25 cellular contexts compared by ENCODE assay signal in genomic region chr1:211885746-211886522, GRCh38. TPM values are rescaled to one million over a fixed set of nuclear protein-coding genes. Genes with fewer than 3 reads are reported as not detected.
DNase-seq lines count a peak whose midpoint lies in the region; ATAC-seq and TF ChIP-seq lines count a peak whose summit lies in the region.
"Had no signal": no experiment of that assay in that cellular context is flagged by ENCODE, and none has a peak within 500 bp of the region (broad histone marks: within the 10 kb centered on the region; RNA-seq: fewer than 3 reads in every experiment).

No MANE protein-coding gene starts in this region.

- peaks cover 2% of the 10 kb centered on the region for H3K36me3 Mint-ChIP-seq in memory B cell
- H3K36me3 Mint-ChIP-seq: brain; CD14-positive monocyte; natural killer cell; stimulated activated memory B cell treated with anti-CD40 and anti-IgM and Interleukin-4, amounts not matched to agents 10 μg/mL and 1 μg/mL and 100 μg/mL, for 72 hours had no signal

- H3K27ac Mint-ChIP-seq in memory B cell = no peak overlapping the region
- H3K27ac Mint-ChIP-seq: activated naive CD8-positive, alpha-beta T cell treated with anti-CD3 and anti-CD28 coated beads, Interleukin-2, amount 10 ng/mL, durations not matched to agents 7 days and 5 days; activated T-helper 17 cell treated with anti-CD3 and anti-CD28 coated beads, Interleukin-2, amount 50 U/mL, for 72 hours; brain; effector memory CD8-positive, alpha-beta T cell; natural killer cell; stimulated activated memory B cell treated with anti-CD40 and anti-IgM and Interleukin-4, amounts not matched to agents 10 μg/mL and 1 μg/mL and 100 μg/mL, for 72 hours had no signal

- DNase-seq in ACHN = peak; percentile 13
- peak; percentile 87 for DNase-seq in HuH-7 (ENCODE audit: low spot score)
- DNase-seq in epithelial cell of proximal tubule (ENCODE audit: low read depth) = peak; percentile 38
- DNase-seq in memory B cell (ENCODE audit: low spot score in 2 of 2) = peak in 1 of 2 donors; percentile 9
- DNase-seq in Right ventricle myocardium superior = no peak
- DNase-seq in activated CD4-positive, alpha-beta T cell treated with anti-CD3 and anti-CD28 coated beads for 48 hours = no peak
- no peak for DNase-seq in iPS-NIHi7 (ENCODE audit: extremely low spot score)
- DNase-seq: activated CD8-positive, alpha-beta memory T cell treated with anti-CD3 and anti-CD28 coated beads, Interleukin-2, amount 50 U/mL, for 4 hours; activated naive CD8-positive, alpha-beta T cell treated with anti-CD3 and anti-CD28 coated beads, Interleukin-2, amount 10 ng/mL, durations not matched to agents 7 days and 5 days; effector memory CD8-positive, alpha-beta T cell; GDM1; HCEC 1CT; Kasumi-1; natural killer cell; NCI-H1092 treated with DMSO at 0.1 percent for 48 hours; NCI-H1930; NCI-H510A; testis had no signal

- H3K27me3 Mint-ChIP-seq in memory B cell = peaks cover 7% of the 10 kb centered on the region

- ATAC-seq in memory B cell (ENCODE audit: low read depth) (peak; percentile 42), HG03045 (IDR thresholded peaks at IDR 0.05; ENCODE audit: unreplicated experiment) (no peak), Right ventricle myocardium superior (ENCODE audit: poor library complexity) (no peak)
- ATAC-seq: activated T-helper 17 cell treated with anti-CD3 and anti-CD28 coated beads, Interleukin-2, amount 50 U/mL, for 72 hours; effector memory CD8-positive, alpha-beta T cell; natural killer cell; stimulated activated memory B cell treated with anti-CD40 and anti-IgM and Interleukin-4, amounts not matched to agents 10 μg/mL and 1 μg/mL and 100 μg/mL, for 72 hours had no signal

- H3K4me3 ChIP-seq in epithelial cell of proximal tubule (ENCODE audit: low read depth, low read length) = no peak overlapping the region
- H3K4me3 ChIP-seq: esophagus muscularis mucosa, testis, vagina had no signal

- H3K4me3 Mint-ChIP-seq in memory B cell = no peak overlapping the region
- H3K4me3 Mint-ChIP-seq: activated naive CD8-positive, alpha-beta T cell treated with anti-CD3 and anti-CD28 coated beads, Interleukin-2, amount 10 ng/mL, durations not matched to agents 7 days and 5 days; activated T-helper 17 cell treated with anti-CD3 and anti-CD28 coated beads, Interleukin-2, amount 50 U/mL, for 72 hours; CD14-positive monocyte; effector memory CD8-positive, alpha-beta T cell; natural killer cell; stimulated activated memory B cell treated with anti-CD40 and anti-IgM and Interleukin-4, amounts not matched to agents 10 μg/mL and 1 μg/mL and 100 μg/mL, for 72 hours had no signal

- peaks cover 4% of the 10 kb centered on the region for H3K9me3 Mint-ChIP-seq in memory B cell
- H3K9me3 Mint-ChIP-seq: activated T-helper 17 cell treated with anti-CD3 and anti-CD28 coated beads, Interleukin-2, amount 50 U/mL, for 72 hours; effector memory CD8-positive, alpha-beta T cell; natural killer cell; stimulated activated memory B cell treated with anti-CD40 and anti-IgM and Interleukin-4, amounts not matched to agents 10 μg/mL and 1 μg/mL and 100 μg/mL, for 72 hours had no signal

- in situ Hi-C loops in ACHN (cut with HindIII; ENCODE audit: low pct_ligation_motif_present, low pct_unique_long_range_greater_than_20kb, low sequenced_read_pairs) = no loop called here

- peak; percentile 9 for TF ChIP-seq CTCF in epithelial cell of proximal tubule (conservative IDR thresholded peaks at IDR 0.05; ENCODE audit: low read depth, low read length)

- intact Hi-C loops in Right ventricle myocardium superior (cut with DNase I) = no loop called here

- peaks cover 14% of the 10 kb centered on the region for H3K4me1 Mint-ChIP-seq in memory B cell
- H3K4me1 Mint-ChIP-seq: activated T-helper 17 cell treated with anti-CD3 and anti-CD28 coated beads, Interleukin-2, amount 50 U/mL, for 72 hours had no signal

RNA-seq across cellular contexts. Expression of gene LPGAT1, which starts 55.4 kb away (rescaled TPM):
- total RNA-seq in epithelial cell of proximal tubule (35.5 and 42.7 TPM in 2 replicates), Right ventricle myocardium superior (21.4 TPM)

Comparison
In these comparisons a context has a peak if more than half of its experiments do, and no peak if none do; other contexts are left out.
1. DNase-seq: peak in ACHN (single experiment), HuH-7 (single experiment) and epithelial cell of proximal tubule (single experiment); none in Right ventricle myocardium superior (single experiment), activated CD4-positive, alpha-beta T cell treated with anti-CD3 and anti-CD28 coated beads for 48 hours (single experiment) and iPS-NIHi7 (single experiment).